ENCODE assay signal across 8 cellular contexts in the genomic region with DNA sequence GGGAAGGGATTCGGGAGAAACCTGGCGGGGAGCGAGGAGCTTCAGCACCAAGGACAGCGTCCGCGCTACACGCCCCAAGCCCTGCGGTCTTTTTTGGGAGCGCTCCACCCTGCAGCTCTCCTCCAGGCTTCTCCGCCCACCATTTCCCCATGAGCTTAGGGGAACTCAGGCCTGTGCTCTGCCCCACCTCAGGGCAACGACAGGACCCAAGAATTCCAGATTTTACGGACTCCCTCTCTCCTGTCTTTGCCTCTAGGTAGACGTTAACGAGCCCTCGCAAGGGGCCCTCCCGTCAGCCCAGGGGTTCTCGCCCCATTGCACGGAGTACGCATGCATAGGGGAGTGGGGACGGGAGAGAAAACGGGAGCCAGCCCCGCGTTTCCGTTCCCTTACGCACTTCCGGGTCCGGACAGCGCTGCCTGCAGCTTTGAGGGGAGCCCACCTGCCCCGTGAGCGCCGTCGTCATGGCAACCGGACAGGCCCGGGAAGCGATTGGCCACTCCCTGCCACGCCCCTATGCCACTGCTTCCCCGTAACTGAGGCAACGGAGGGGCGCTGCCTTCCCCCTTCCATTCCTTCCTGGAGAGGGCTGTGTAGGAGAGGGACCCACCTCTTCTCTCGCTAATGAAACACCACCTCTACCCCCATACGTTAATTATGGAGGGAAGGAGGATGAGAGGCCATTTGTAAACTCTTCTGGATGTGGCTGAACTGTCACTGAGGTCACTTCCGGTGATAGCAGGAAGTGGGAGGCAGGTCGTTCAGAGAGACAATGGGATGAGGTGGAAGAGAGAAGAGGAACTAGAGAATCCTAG. TPM values are rescaled to one million over a fixed set of nuclear protein-coding genes. Genes with fewer than 3 reads are reported as not detected.
DNase-seq lines count a peak whose midpoint lies in the region; ATAC-seq and TF ChIP-seq lines count a peak whose summit lies in the region.

No MANE protein-coding gene starts in this region.

- no peak overlapping the region for H4K91ac ChIP-seq in trophoblast cell (ENCODE audit: low read depth, low read length)

- H3K9me3 ChIP-seq in trophoblast cell (ENCODE audit: insufficient read depth, low read depth, low read length), result no peaks in the 10 kb centered on the region

- DNase-seq in Daoy (ENCODE audit: low read depth), result peak; percentile 68
- peak; percentile 85 for DNase-seq in NAMALWA (ENCODE audit: low spot score)
- DNase-seq in activated CD8-positive, alpha-beta memory T cell treated with anti-CD3 and anti-CD28 coated beads, Interleukin-2, amount 50 U/mL, for 4 hours, result peak; percentile 36
- peak; percentile 75 for DNase-seq in fibroblast of the aortic adventitia (ENCODE audit: low read depth)
- DNase-seq in trophoblast cell, result peak; percentile 43 to 77

- no peak overlapping the region for H4K8ac ChIP-seq in trophoblast cell (ENCODE audit: low read depth, low read length)

- no peak overlapping the region for H3K18ac ChIP-seq in trophoblast cell (ENCODE audit: low read length)

- no peak overlapping the region for H3K27ac ChIP-seq in trophoblast cell (ENCODE audit: low read depth, low read length)

- no peak overlapping the region for H2AK5ac ChIP-seq in trophoblast cell (ENCODE audit: low read length)

- peaks cover 6 to 9% of the 10 kb centered on the region in 2 experiments for H3K4me1 ChIP-seq in trophoblast cell (ENCODE audit: control insufficient read depth in 1 of 2, insufficient read depth in 2 of 2, low read length in 2 of 2)

- H3K9ac ChIP-seq in trophoblast cell (ENCODE audit: low read length), result no peak overlapping the region

- no peak overlapping the region for H3K14ac ChIP-seq in trophoblast cell (ENCODE audit: low read length)

- no peak overlapping the region for H2BK120ac ChIP-seq in trophoblast cell (ENCODE audit: insufficient read depth, low read length, poor library complexity)

- TF ChIP-seq CTCF in fibroblast of the aortic adventitia (IDR thresholded peaks at IDR 0.05; ENCODE audit: insufficient read depth, low read length), result no peak

- ATAC-seq in HG03354 (IDR thresholded peaks at IDR 0.05; ENCODE audit: poor library complexity, severe bottlenecking, unreplicated experiment), result no peak
- no peak for ATAC-seq in HG02852 (IDR thresholded peaks at IDR 0.05; ENCODE audit: unreplicated experiment)
- ATAC-seq in GM21367 (IDR thresholded peaks at IDR 0.05; ENCODE audit: unreplicated experiment), result no peak

- no peaks in the 10 kb centered on the region for H3K79me1 ChIP-seq in trophoblast cell (ENCODE audit: low read length)

- H4K12ac ChIP-seq in trophoblast cell (ENCODE audit: low read depth, low read length), result no peak overlapping the region

- no peak overlapping the region for H3K4me3 ChIP-seq in fibroblast of the aortic adventitia (ENCODE audit: low read depth, low read length)
- H3K4me3 ChIP-seq in trophoblast cell (ENCODE audit: low read depth, low read length), result peak overlapping the region; percentile 49

- H3K36me3 ChIP-seq in trophoblast cell (ENCODE audit: control insufficient read depth in 1 of 2, insufficient read depth in 2 of 2, low read length in 2 of 2), result no peaks in the 10 kb centered on the region

- no peak overlapping the region for H2BK12ac ChIP-seq in trophoblast cell (ENCODE audit: low read length)

- H3K27me3 ChIP-seq in trophoblast cell (ENCODE audit: insufficient read depth, low read length), result no peaks in the 10 kb centered on the region

- H3K4ac ChIP-seq in trophoblast cell (ENCODE audit: low read depth, low read length), result no peak overlapping the region

- no CpG with 5 or more reads among the region's 43 CpGs for WGBS in trophoblast cell (ENCODE audit: extremely low coverage, insufficient coverage, insufficient read length)

- no peak overlapping the region for H2BK5ac ChIP-seq in trophoblast cell (ENCODE audit: low read depth, low read length, poor library complexity)

- peak overlapping the region; percentile 65 for H3K4me2 ChIP-seq in trophoblast cell (ENCODE audit: low read length)

- peak overlapping the region; percentile 24 for H2AFZ ChIP-seq in trophoblast cell (ENCODE audit: insufficient read depth, low read length, poor library complexity)

- no peaks in the 10 kb centered on the region for H3K79me2 ChIP-seq in trophoblast cell (ENCODE audit: control insufficient read depth, insufficient read depth, low read length, poor library complexity)

- no peak overlapping the region for H3K23ac ChIP-seq in trophoblast cell (ENCODE audit: low read length)

RNA-seq across cellular contexts. Expression of a gene that starts 20.8 kb away (rescaled TPM):
- total RNA-seq in Daoy (2014; rRNA removed; shearing (Covaris generic)), result not detected in 2 replicates
- total RNA-seq in fibroblast of the aortic adventitia (ENCODE audit: low replicate concordance), result under 0.01 and 0.27 TPM in 2 replicates
- polyA plus RNA-seq in trophoblast cell (2013), result under 0.01 and 0.01 TPM in 2 replicates

RNA-seq across cellular contexts. Expression of a gene that starts 38.3 kb away (rescaled TPM):
- not detected in 2 replicates for total RNA-seq in Daoy (2014; rRNA removed; shearing (Covaris generic))
- total RNA-seq in fibroblast of the aortic adventitia (ENCODE audit: low replicate concordance), result not detected in 2 replicates
- not detected in 2 replicates for polyA plus RNA-seq in trophoblast cell (2013)

RNA-seq across cellular contexts. Expression of a gene that starts 42.4 kb away (rescaled TPM):
- 5.5 and 7.7 TPM in 2 replicates for total RNA-seq in Daoy (2014; rRNA removed; shearing (Covaris generic))
- 5.4 and 5.7 TPM in 2 replicates for total RNA-seq in fibroblast of the aortic adventitia (ENCODE audit: low replicate concordance)
- polyA plus RNA-seq in trophoblast cell (2013), result 4.0 and 4.3 TPM in 2 replicates

RNA-seq across cellular contexts. Expression of a gene that starts 50.5 kb away (rescaled TPM):
- total RNA-seq in Daoy (2014; rRNA removed; shearing (Covaris generic)), result 0.09 and 2.5 TPM in 2 replicates
- 0.33 and 2.4 TPM in 2 replicates for total RNA-seq in fibroblast of the aortic adventitia (ENCODE audit: low replicate concordance)
- 20.7 and 21.0 TPM in 2 replicates for polyA plus RNA-seq in trophoblast cell (2013)
